ENCODE assay signal across 13 cellular contexts in the genomic region with DNA sequence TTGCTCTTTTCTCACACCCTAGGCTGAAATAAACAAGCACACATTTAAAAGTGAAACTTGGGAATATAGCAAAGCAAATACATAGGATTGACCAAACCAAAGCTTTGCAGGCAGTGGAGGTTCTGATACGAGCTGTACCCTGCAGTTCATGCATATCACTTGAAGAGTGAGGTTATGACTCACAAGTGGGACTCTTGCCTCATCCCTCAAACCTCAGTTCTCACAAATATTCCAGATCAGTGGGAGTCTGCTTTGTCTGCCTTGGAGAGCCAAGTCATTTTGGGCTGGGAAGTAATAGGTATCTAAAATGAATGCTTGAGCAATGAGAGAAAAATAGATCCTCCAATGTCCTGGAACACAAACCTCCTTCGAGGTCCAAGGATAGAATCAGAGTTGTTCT.
A peak's percentile ranks its signal among the peaks of the same experiment; 100 is the strongest.
DNase-seq lines count a peak whose midpoint lies in the region; ATAC-seq and TF ChIP-seq lines count a peak whose summit lies in the region.
"Had no signal": no experiment of that assay in that cellular context is flagged by ENCODE, and none has a peak within 500 bp of the region (broad histone marks: within the 10 kb centered on the region; RNA-seq: fewer than 3 reads in every experiment).

No MANE protein-coding gene starts in this region.

- H3K4me3 Mint-ChIP-seq in activated CD8-positive, alpha-beta T cell treated with anti-CD3 and anti-CD28 coated beads, Interleukin-2, amount 10 ng/mL, durations not matched to agents 7 days and 5 days = no peak overlapping the region

- CTCF ChIA-PET in activated CD8-positive, alpha-beta T cell treated with anti-CD3 and anti-CD28 coated beads, Interleukin-2, amount 10 ng/mL, durations not matched to agents 7 days and 5 days (lab: Charles Lee) = no interaction called here

- H3K36me3 Mint-ChIP-seq in activated CD8-positive, alpha-beta T cell treated with anti-CD3 and anti-CD28 coated beads, Interleukin-2, amount 10 ng/mL, durations not matched to agents 7 days and 5 days (ENCODE audit: low read depth) = no peaks in the 10 kb centered on the region

- no peak overlapping the region for H3K27ac Mint-ChIP-seq in activated CD8-positive, alpha-beta T cell treated with anti-CD3 and anti-CD28 coated beads, Interleukin-2, amount 10 ng/mL, durations not matched to agents 7 days and 5 days
- H3K27ac Mint-ChIP-seq: progenitor cell of endocrine pancreas had no signal

- no peaks in the 10 kb centered on the region for H3K27me3 Mint-ChIP-seq in activated CD8-positive, alpha-beta T cell treated with anti-CD3 and anti-CD28 coated beads, Interleukin-2, amount 10 ng/mL, durations not matched to agents 7 days and 5 days (ENCODE audit: low read depth)
- H3K27me3 Mint-ChIP-seq: progenitor cell of endocrine pancreas had no signal

- DNase-seq in AG10803 (ENCODE audit: low read depth) (peak; percentile 85), LHCN-M2 (ENCODE audit: low read depth) (peak; percentile 87), epithelial cell of esophagus (ENCODE audit: low read depth) (peak; percentile 77), non-pigmented ciliary epithelial cell (ENCODE audit: low read depth) (peak; percentile 87), cortex of kidney (lab: John Stamatoyannopoulos, UW) (no peak), NOMO-1 treated with dmso at 0.1 percent for 144 hours (lab: John Stamatoyannopoulos, UW; ENCODE audit: unreplicated experiment) (no peak)
- DNase-seq in activated CD8-positive, alpha-beta T cell treated with anti-CD3 and anti-CD28 coated beads, Interleukin-2, amount 10 ng/mL, durations not matched to agents 7 days and 5 days = no peak
- DNase-seq in stimulated activated CD4-positive, alpha-beta T cell treated with anti-CD3 and anti-CD28 coated beads, Interleukin-2, amount 100 ng/mL, for 24 hours = no peak
- DNase-seq: activated CD8-positive, alpha-beta memory T cell treated with anti-CD3 and anti-CD28 coated beads, Interleukin-2, amount 50 U/mL, for 4 hours; COR-L47; esophagus squamous epithelium; T-helper 9 cell had no signal

- POLR2A ChIA-PET in activated CD8-positive, alpha-beta T cell treated with anti-CD3 and anti-CD28 coated beads, Interleukin-2, amount 10 ng/mL, durations not matched to agents 7 days and 5 days (lab: Charles Lee) = no interaction called here

- H3K9me3 Mint-ChIP-seq in activated CD8-positive, alpha-beta T cell treated with anti-CD3 and anti-CD28 coated beads, Interleukin-2, amount 10 ng/mL, durations not matched to agents 7 days and 5 days (ENCODE audit: insufficient read depth) = no peaks in the 10 kb centered on the region

- no peak for ATAC-seq in activated CD8-positive, alpha-beta T cell treated with anti-CD3 and anti-CD28 coated beads, Interleukin-2, amount 10 ng/mL, durations not matched to agents 7 days and 5 days

- H3K4me1 Mint-ChIP-seq in activated CD8-positive, alpha-beta T cell treated with anti-CD3 and anti-CD28 coated beads, Interleukin-2, amount 10 ng/mL, durations not matched to agents 7 days and 5 days (ENCODE audit: low read depth) = no peaks in the 10 kb centered on the region

- no peak for TF ChIP-seq CTCF in AG10803 (conservative IDR thresholded peaks at IDR 0.05; ENCODE audit: low read length)
- TF ChIP-seq CTCF in epithelial cell of esophagus (IDR thresholded peaks at IDR 0.05; ENCODE audit: insufficient read depth, low read depth, low read length, missing control alignments) = no peak

- H3K4me3 ChIP-seq in AG10803 (ENCODE audit: low read length) = no peak overlapping the region
- H3K4me3 ChIP-seq in epithelial cell of esophagus (ENCODE audit: low read length) = no peak overlapping the region
- H3K4me3 ChIP-seq: esophagus squamous epithelium had no signal

Comparison
In these comparisons a context has a peak if more than half of its experiments do, and no peak if none do; other contexts are left out.
1. DNase-seq: peak in AG10803 (single experiment), LHCN-M2 (single experiment), epithelial cell of esophagus (single experiment) and non-pigmented ciliary epithelial cell (single experiment); none in cortex of kidney (single experiment), activated CD8-positive, alpha-beta T cell treated with anti-CD3 and anti-CD28 coated beads, Interleukin-2, amount 10 ng/mL, durations not matched to agents 7 days and 5 days (single experiment), stimulated activated CD4-positive, alpha-beta T cell treated with anti-CD3 and anti-CD28 coated beads, Interleukin-2, amount 100 ng/mL, for 24 hours (0 of 2) and NOMO-1 treated with dmso at 0.1 percent for 144 hours (single experiment).